Comparison of ENCODE assay signal across 8 cellular contexts in the genomic region with DNA sequence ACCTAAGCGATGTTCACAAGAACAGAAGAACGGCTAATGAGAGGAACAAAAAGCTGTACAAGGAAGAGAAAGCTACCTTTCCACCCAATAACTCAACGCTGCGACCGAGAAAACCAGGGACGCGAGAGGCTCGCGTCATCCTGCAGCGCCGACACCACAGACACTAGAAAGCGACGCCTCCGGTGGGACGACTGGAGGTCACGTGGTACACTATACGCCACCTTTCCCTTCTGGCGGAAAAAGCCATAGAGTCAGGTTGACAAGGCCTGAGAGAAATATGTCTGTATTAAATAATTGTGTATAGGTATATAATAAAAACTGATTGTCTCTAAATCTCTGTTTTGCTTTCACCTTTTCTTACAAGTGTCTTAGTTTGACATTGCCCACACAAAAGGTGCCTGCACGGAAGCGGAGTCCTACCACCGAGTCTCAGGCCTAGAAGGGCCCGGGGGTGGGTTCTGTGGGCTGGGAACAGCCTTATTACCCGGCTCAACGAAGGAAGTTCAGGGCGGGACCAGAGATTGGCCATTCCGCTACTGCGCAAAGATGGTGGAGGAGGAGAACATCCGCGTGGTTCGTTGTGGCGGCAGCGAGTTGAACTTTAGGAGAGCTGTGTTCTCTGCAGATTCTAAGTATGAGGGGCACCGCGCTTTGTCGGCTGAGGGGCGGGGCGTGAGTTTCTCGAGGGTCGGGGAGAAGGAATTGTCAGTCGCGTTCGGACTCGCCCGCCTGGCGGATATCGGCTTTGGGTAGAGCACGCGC.
DNase-seq lines count a peak whose midpoint lies in the region; ATAC-seq and TF ChIP-seq lines count a peak whose summit lies in the region.

A gene (plus strand): TSS at position 528 of the 762 bp plus-strand sequence. CDS start 19 bp downstream, at position 547.

- peaks cover 1% of the 10 kb centered on the region for H3K9me3 Mint-ChIP-seq in nephron progenitor cell
- H3K9me3 Mint-ChIP-seq in stimulated activated naive CD8-positive, alpha-beta T cell treated with anti-CD3 and anti-CD28 coated beads, Interleukin-15, amount 100 ng/mL, for 72 hours, result no peaks in the 10 kb centered on the region

- H3F3A ChIP-seq in MM.1S (ENCODE audit: insufficient read depth, low read length), result 0 out of 2 replicates have a peak, but pooled peaks cover 3% of the 10 kb centered on the region

- peak within 1 kb of the TSS; percentile 99 for H3K27ac Mint-ChIP-seq in nephron progenitor cell
- H3K27ac Mint-ChIP-seq in stimulated activated naive CD8-positive, alpha-beta T cell treated with anti-CD3 and anti-CD28 coated beads, Interleukin-15, amount 100 ng/mL, for 72 hours, result peak within 1 kb of the TSS; percentile 99

- H3K4me3 ChIP-seq in HAP-1, result peak within 1 kb of the TSS; percentile 77
- peak within 1 kb of the TSS; percentile 85 for H3K4me3 ChIP-seq in MM.1S (ENCODE audit: low read length)

- H3K9me3 ChIP-seq in ES-I3 (ENCODE audit: control insufficient read depth, insufficient read depth, low read length) (no peaks in the 10 kb centered on the region), HAP-1 (no peaks in the 10 kb centered on the region), MM.1S (replicated peaks; ENCODE audit: insufficient read depth, low read length) (no peaks in the 10 kb centered on the region)

- H4K20me1 ChIP-seq in MM.1S (ENCODE audit: insufficient read depth, low read length), result peaks cover 21% of the 10 kb centered on the region

- H3K9me2 ChIP-seq in MM.1S (replicated peaks; ENCODE audit: insufficient read depth, low read length), result no peaks in the 10 kb centered on the region

- H3K27me3 Mint-ChIP-seq in nephron progenitor cell (ENCODE audit: low read depth, poor library complexity), result peaks cover 14% of the 10 kb centered on the region
- H3K27me3 Mint-ChIP-seq in stimulated activated naive CD8-positive, alpha-beta T cell treated with anti-CD3 and anti-CD28 coated beads, Interleukin-15, amount 100 ng/mL, for 72 hours, result no peaks in the 10 kb centered on the region

- peak; percentile 93 for ATAC-seq in stimulated activated naive CD8-positive, alpha-beta T cell treated with anti-CD3 and anti-CD28 coated beads, Interleukin-15, amount 100 ng/mL, for 72 hours

- in situ Hi-C loops in HAP-1 (cut with MboI; ENCODE audit: low sequenced_read_pairs), result no loop called here

- H3K4me1 Mint-ChIP-seq in nephron progenitor cell, result peaks cover 17% of the 10 kb centered on the region
- H3K4me1 Mint-ChIP-seq in stimulated activated naive CD8-positive, alpha-beta T cell treated with anti-CD3 and anti-CD28 coated beads, Interleukin-15, amount 100 ng/mL, for 72 hours, result peaks cover 20% of the 10 kb centered on the region

- peak within 1 kb of the TSS; percentile 81 for H3K27ac ChIP-seq in MM.1S (ENCODE audit: low read length)

- H3K36me3 ChIP-seq in ES-I3 (ENCODE audit: insufficient read depth, low read length), result peaks cover 4% of the 10 kb centered on the region; the same call in 1 of the 2 replicates
- H3K36me3 ChIP-seq in HAP-1 (replicated peaks), result no peaks in the 10 kb centered on the region
- 0 out of 2 replicates have a peak, but pooled peaks cover 5% of the 10 kb centered on the region for H3K36me3 ChIP-seq in MM.1S (replicated peaks; ENCODE audit: insufficient read depth, low read length)

- no peaks in the 10 kb centered on the region for H3K36me3 Mint-ChIP-seq in nephron progenitor cell (ENCODE audit: low read depth)

- H3K4me1 ChIP-seq in ES-I3 (ENCODE audit: insufficient read depth, low read length) (no peaks in the 10 kb centered on the region; the same call in 1 of the 2 replicates), HAP-1 (peaks cover 10% of the 10 kb centered on the region), MM.1S (ENCODE audit: low read length) (peaks cover 33% of the 10 kb centered on the region)

- no peak for TF ChIP-seq CTCF in MM.1S (IDR thresholded peaks at IDR 0.05; ENCODE audit: low read length)
- no peak for TF ChIP-seq CTCF in nephron progenitor cell (IDR thresholded peaks at IDR 0.05)

- H3K79me2 ChIP-seq in MM.1S (ENCODE audit: low read length), result peaks cover 48% of the 10 kb centered on the region

- peak within 1 kb of the TSS; percentile 66 for H3K9ac ChIP-seq in ES-I3 (ENCODE audit: low read depth, low read length)
- H3K9ac ChIP-seq in MM.1S (ENCODE audit: low read length), result peak within 1 kb of the TSS; percentile 87

- H3K27me3 ChIP-seq in HAP-1 (ENCODE audit: low read depth) (no peaks in the 10 kb centered on the region), MM.1S (replicated peaks; ENCODE audit: insufficient read depth, low read length) (no peaks in the 10 kb centered on the region)

- H2AFZ ChIP-seq in MM.1S (ENCODE audit: low read length), result peak within 1 kb of the TSS; percentile 78

- H3K4me2 ChIP-seq in MM.1S (ENCODE audit: low read depth, low read length), result peak within 1 kb of the TSS; percentile 90

- H3K4me3 Mint-ChIP-seq in nephron progenitor cell, result no peak within 1 kb of the TSS
- H3K4me3 Mint-ChIP-seq in stimulated activated naive CD8-positive, alpha-beta T cell treated with anti-CD3 and anti-CD28 coated beads, Interleukin-15, amount 100 ng/mL, for 72 hours, result no peak within 1 kb of the TSS

- peak; percentile 90 to 95 for DNase-seq in HAP-1 (ENCODE audit: low spot score in 2 of 2)
- DNase-seq in MM.1S, result peak; percentile 95
- DNase-seq in SIG-M5 (lab: John Stamatoyannopoulos, UW), result peak; percentile 75
- DNase-seq in activated gamma-delta T cell (lab: John Stamatoyannopoulos, UW), result peak; percentile 70
- DNase-seq in fibroblast of the conjunctiva (ENCODE audit: low read depth), result peak; percentile 88
- DNase-seq in nephron progenitor cell, result peak; percentile 90
- peak; percentile 89 to 90 for DNase-seq in stimulated activated naive CD8-positive, alpha-beta T cell treated with anti-CD3 and anti-CD28 coated beads, Interleukin-15, amount 100 ng/mL, for 72 hours

Comparison
In these comparisons a context has a peak if more than half of its experiments do, and no peak if none do; other contexts are left out.
1. Peak in every context shown above with its lines: DNase-seq, ATAC-seq, H3K4me3 ChIP-seq and H3K27ac ChIP-seq.